34 cellular contexts compared by ENCODE assay signal in the genomic region with DNA sequence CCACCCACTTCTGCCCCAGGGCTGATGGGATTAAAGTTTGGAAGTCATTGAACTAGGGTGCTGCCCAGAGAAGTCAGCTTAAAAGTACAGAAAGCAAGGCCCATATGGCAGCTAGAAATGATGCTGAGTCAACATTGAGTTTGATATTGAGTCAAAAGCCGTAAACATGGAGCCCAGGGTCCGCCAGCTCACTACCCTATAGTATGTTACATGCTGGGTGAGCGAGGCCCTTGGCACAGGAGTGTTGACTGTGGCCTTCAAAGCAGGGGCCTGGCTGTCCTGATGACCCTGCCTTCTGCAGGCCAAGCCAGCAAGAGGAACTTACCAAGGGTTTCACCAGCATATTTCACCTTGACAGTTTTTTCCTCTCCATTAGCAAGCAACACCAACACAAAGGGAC.
"Had no signal": no experiment of that assay in that cellular context is flagged by ENCODE, and none has a peak within 500 bp of the region (broad histone marks: within the 10 kb centered on the region; RNA-seq: fewer than 3 reads in every experiment).

No MANE protein-coding gene starts in this region.

- H3K27ac ChIP-seq: KMS-11 had no signal

- H3K36me3 ChIP-seq: MG63 had no signal

- H3K4me3 ChIP-seq: MG63 had no signal

- DNase-seq: Karpas-422, Kasumi-1, MG63, MM.1S, MV-4-11, NCI-H1048, NCI-H1092, NCI-H1092 treated with DMSO at 0.1 percent for 48 hours, NCI-H1105, NCI-H1105 treated with DMSO at 0.1 percent for 48 hours, NCI-H1417, NCI-H1417 treated with DMSO at 0.1 percent for 48 hours, NCI-H1436, NCI-H1436 treated with DMSO at 0.1 percent for 48 hours, NCI-H146, NCI-H1694, NCI-H1694 treated with DMSO at 0.1 percent for 48 hours, NCI-H187, NCI-H187 treated with DMSO at 0.1 percent for 48 hours, NCI-H1930, NCI-H2029, NCI-H2029 treated with DMSO at 0.1 percent for 48 hours, NCI-H2081, NCI-H2081 treated with DMSO at 0.1 percent for 48 hours, NCI-H2107, NCI-H2171, NCI-H2171 treated with DMSO at 0.1 percent for 48 hours, NCI-H2227 treated with DMSO at 0.1 percent for 48 hours, NCI-H226, NCI-H345, NCI-H446, NCI-H446 treated with DMSO at 0.1 percent for 48 hours, NCI-H510A had no signal

- H3K9me3 ChIP-seq: MG63 had no signal
